8 cellular contexts compared by ENCODE assay signal in the genomic region with DNA sequence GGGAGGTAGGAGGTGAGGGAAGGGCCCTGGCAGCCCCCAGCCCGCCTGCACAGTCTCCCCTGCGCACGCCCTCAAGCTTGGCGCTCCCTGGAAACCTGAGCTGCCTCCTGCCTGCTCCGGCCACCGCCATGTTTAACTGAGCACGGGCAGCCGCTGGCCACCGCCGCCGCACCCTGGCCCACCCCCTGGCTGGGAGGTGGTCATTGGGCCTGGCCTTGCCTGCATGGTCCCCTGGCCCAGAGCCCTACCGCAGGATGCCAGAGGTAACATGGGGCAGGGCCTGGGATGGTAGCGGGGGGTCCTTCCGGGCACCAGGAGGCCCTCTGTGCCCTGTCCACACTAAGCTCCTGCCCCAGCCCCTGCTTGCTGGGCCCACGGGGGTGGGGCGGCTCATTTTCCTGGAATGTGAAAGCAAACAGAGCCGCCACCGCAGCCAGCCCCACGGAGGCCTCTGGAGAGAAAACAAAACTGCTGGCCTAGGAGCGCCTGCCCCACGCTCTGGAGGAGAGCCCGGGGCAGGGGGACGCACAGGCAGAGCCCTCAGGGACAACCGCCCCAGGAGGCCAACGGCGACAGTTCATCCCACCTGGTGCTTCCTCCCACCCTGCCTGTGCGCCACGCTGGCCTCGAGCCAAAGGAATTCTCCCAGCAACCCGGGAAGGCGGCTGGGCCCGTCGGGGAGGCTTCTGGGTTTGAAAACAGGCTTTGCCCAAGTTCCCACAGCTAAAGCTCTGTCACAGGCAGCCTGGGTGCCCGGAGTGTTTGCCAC. TPM values are rescaled to one million over a fixed set of nuclear protein-coding genes. Genes with fewer than 3 reads are reported as not detected.
DNase-seq lines count a peak whose midpoint lies in the region; ATAC-seq and TF ChIP-seq lines count a peak whose summit lies in the region.

No MANE protein-coding gene starts in this region.

- H3K4me1 ChIP-seq in tibial artery = peaks cover 6 to 94% (median 78%) of the 10 kb centered on the region in 4 donors

- CTCF ChIA-PET in Calu3 (lab: Charles Lee) = interaction anchor here (0.6 kb wide), 1 partner anchor 107 kb away, joined by 6 read pairs; no protein-coding TSS in a partner anchor

- no peaks in the 10 kb centered on the region for H3K27me3 Mint-ChIP-seq in Calu3 (ENCODE audit: unreplicated experiment)

- no peaks in the 10 kb centered on the region for H3K9me3 ChIP-seq in tibial artery

- intact Hi-C loops in tibial artery (cut with DNase I; ENCODE audit: low total_unique reads) (no loop called here), Calu3 (cut with micrococcal nuclease; ENCODE audit: unreplicated experiment) (no loop called here)

- peaks cover 0 to 24% (median 15%) of the 10 kb centered on the region in 3 donors for H3K36me3 ChIP-seq in tibial artery

- H3K9me3 Mint-ChIP-seq in Calu3 (ENCODE audit: low read depth, unreplicated experiment) = no peaks in the 10 kb centered on the region

- peak overlapping the region; percentile 72 for H3K27ac ChIP-seq in angular gyrus (ENCODE audit: low read depth, low read length)
- H3K27ac ChIP-seq in tibial artery = peak overlapping the region; percentile 96 to 98

- H3K4me1 Mint-ChIP-seq in Calu3 (ENCODE audit: low read depth, unreplicated experiment) = peaks cover 4% of the 10 kb centered on the region

- H3K36me3 Mint-ChIP-seq in Calu3 (ENCODE audit: insufficient read depth, unreplicated experiment) = peaks cover 28% of the 10 kb centered on the region

- DNase-seq in NCI-H2029 (lab: John Stamatoyannopoulos, UW) = peak; percentile 46
- DNase-seq in NCI-H2029 treated with DMSO at 0.1 percent for 48 hours (lab: John Stamatoyannopoulos, UW) = no peak
- peak; percentile 90 for DNase-seq in left kidney (ENCODE audit: low read depth, low spot score)
- DNase-seq in tibial artery = peak; percentile 73 to 90
- no peak for DNase-seq in Calu3

- peak overlapping the region; percentile 28 to 59 for H3K4me3 ChIP-seq in tibial artery

- H3K4me3 Mint-ChIP-seq in Calu3 (ENCODE audit: low read depth, unreplicated experiment) = no peak overlapping the region

- H3K27ac Mint-ChIP-seq in Calu3 (ENCODE audit: unreplicated experiment) = no peak overlapping the region

- TF ChIP-seq CTCF in tibial artery (IDR thresholded peaks at IDR 0.05) (no peak), Calu3 (IDR thresholded peaks at IDR 0.05; ENCODE audit: unreplicated experiment) (no peak)

- no TSS peak for BruUV-seq in Calu3 (replicated peaks; lab: Mats Ljungman, UMichigan)

- no peak for ATAC-seq in HG03457 (IDR thresholded peaks at IDR 0.05; ENCODE audit: unreplicated experiment)
- no peak for ATAC-seq in HG02970 (IDR thresholded peaks at IDR 0.05; ENCODE audit: low FRiP score, unreplicated experiment)

- H3K27me3 ChIP-seq in tibial artery = no peaks in the 10 kb centered on the region

RNA-seq across cellular contexts. Expression of a gene that starts 8.9 kb away (rescaled TPM):
- total RNA-seq in Calu3 (2022) = 15.7 and 22.0 TPM in 2 replicates

RNA-seq across cellular contexts. Expression of a gene that starts 12.0 kb away (rescaled TPM):
- 32.8 and 33.8 TPM in 2 replicates for total RNA-seq in Calu3 (2022)

RNA-seq across cellular contexts. Expression of a gene that starts 12.2 kb away (rescaled TPM):
- 170 and 194 TPM in 2 replicates for total RNA-seq in Calu3 (2022)

RNA-seq across cellular contexts. Expression of a gene that starts 16.0 kb away (rescaled TPM):
- 1.5 and 4.2 TPM in 2 replicates for total RNA-seq in Calu3 (2022)

RNA-seq across cellular contexts. Expression of a gene that starts 26.0 kb away (rescaled TPM):
- total RNA-seq in Calu3 (2022) = 72.4 and 73.1 TPM in 2 replicates

Comparison
In these comparisons a context has a peak if more than half of its experiments do, and no peak if none do; other contexts are left out.
1. DNase-seq: peak in NCI-H2029 (single experiment), left kidney (single experiment) and tibial artery (2 of 2); none in NCI-H2029 treated with DMSO at 0.1 percent for 48 hours (single experiment) and Calu3 (single experiment).